Comparison of ENCODE assay signal across 1 cellular context in the genomic region with DNA sequence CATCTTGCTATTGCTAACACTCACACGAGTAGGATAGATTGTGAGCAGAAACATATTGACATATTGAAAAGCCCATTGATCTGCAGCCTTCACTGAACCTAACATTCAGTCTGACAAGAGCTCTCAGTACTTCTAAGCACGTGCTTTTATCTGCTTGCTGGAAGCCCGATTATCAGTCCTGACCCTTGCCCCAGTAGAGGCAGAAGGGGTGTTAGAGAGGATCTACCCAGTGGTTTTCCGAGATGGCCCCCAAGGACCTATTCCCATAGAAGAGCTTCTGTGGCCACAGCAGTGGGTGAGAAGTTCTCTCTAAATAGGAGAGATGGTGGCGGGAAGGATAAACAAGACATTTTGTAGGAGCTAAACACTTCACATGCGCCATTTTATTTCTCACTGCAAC.
TF ChIP-seq lines count a peak whose summit lies in the region.

No MANE protein-coding gene starts in this region.

TF ChIP-seq in K562, 482 proteins besides CTCF, POLR2A, EP300 and RAD21 (continued from another document):
- TF ChIP-seq, protein P1, sequence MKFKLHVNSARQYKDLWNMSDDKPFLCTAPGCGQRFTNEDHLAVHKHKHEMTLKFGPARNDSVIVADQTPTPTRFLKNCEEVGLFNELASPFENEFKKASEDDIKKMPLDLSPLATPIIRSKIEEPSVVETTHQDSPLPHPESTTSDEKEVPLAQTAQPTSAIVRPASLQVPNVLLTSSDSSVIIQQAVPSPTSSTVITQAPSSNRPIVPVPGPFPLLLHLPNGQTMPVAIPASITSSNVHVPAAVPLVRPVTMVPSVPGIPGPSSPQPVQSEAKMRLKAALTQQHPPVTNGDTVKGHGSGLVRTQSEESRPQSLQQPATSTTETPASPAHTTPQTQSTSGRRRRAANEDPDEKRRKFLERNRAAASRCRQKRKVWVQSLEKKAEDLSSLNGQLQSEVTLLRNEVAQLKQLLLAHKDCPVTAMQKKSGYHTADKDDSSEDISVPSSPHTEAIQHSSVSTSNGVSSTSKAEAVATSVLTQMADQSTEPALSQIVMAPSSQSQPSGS (CRISPR knock-in tag; IDR thresholded peaks at IDR 0.05) = no peak
- TF ChIP-seq ZNF311 (CRISPR knock-in tag; IDR thresholded peaks at IDR 0.05) (no peak), RBM39 (optimal IDR thresholded peaks at IDR 0.05; ENCODE audit: low read depth, low read length) (no peak), KLF6 (CRISPR knock-in tag; IDR thresholded peaks at IDR 0.05; ENCODE audit: borderline replicate concordance) (peak; percentile 64; the same call in 1 of the 2 replicates), ZNF766 (CRISPR knock-in tag; conservative IDR thresholded peaks at IDR 0.05) (0 out of 2 replicates have a peak, but pooled peaks have one; percentile 23), ZNF24 (IDR thresholded peaks at IDR 0.05) (no peak), YBX1 (IDR thresholded peaks at IDR 0.05) (no peak), GABPB1 (CRISPR knock-in tag; IDR thresholded peaks at IDR 0.05) (no peak), ZNF507 (tag; conservative IDR thresholded peaks at IDR 0.05) (no peak), ERF (CRISPR knock-in tag; IDR thresholded peaks at IDR 0.05) (0 out of 2 replicates have a peak, but pooled peaks have one; percentile 18), MTA2 (IDR thresholded peaks at IDR 0.05; ENCODE audit: low read depth) (no peak), YY1 (IDR thresholded peaks at IDR 0.05; ENCODE audit: borderline replicate concordance in 1 of 3, control insufficient read depth in 1 of 3, extremely low read depth in 1 of 3, insufficient read depth in 3 of 3, insufficient read length in 1 of 3, insufficient replicate concordance in 2 of 3, low read depth in 1 of 3, low read length in 2 of 3) (no peak), CXXC5 (CRISPR knock-in tag; IDR thresholded peaks at IDR 0.05) (peak; percentile 19; the same call in 1 of the 2 replicates), ZNF699 (CRISPR knock-in tag; IDR thresholded peaks at IDR 0.05; ENCODE audit: insufficient replicate concordance) (no peak), HNRNPL (IDR thresholded peaks at IDR 0.05; ENCODE audit: low read depth, low read length) (no peak), DIDO1 (tag; IDR thresholded peaks at IDR 0.05; ENCODE audit: low read depth) (peak; percentile 46; the same call in 1 of the 2 replicates), SMAD4 (CRISPR knock-in tag; conservative IDR thresholded peaks at IDR 0.05) (peak; percentile 63), HDAC3 (IDR thresholded peaks at IDR 0.05; ENCODE audit: borderline replicate concordance, partially characterized antibody) (no peak), GTF2A2 (tag; IDR thresholded peaks at IDR 0.05) (no peak), TCF7L2 (IDR thresholded peaks at IDR 0.05; ENCODE audit: low read depth, low read length) (no peak)
- TF ChIP-seq, protein P2, sequence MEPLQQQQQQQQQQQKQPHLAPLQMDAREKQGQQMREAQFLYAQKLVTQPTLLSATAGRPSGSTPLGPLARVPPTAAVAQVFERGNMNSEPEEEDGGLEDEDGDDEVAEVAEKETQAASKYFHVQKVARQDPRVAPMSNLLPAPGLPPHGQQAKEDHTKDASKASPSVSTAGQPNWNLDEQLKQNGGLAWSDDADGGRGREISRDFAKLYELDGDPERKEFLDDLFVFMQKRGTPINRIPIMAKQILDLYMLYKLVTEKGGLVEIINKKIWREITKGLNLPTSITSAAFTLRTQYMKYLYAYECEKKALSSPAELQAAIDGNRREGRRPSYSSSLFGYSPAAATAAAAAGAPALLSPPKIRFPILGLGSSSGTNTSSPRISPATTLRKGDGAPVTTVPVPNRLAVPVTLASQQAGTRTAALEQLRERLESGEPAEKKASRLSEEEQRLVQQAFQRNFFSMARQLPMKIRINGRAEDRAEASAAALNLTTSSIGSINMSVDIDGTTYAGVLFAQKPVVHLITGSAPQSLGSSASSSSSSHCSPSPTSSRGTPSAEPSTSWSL (CRISPR knock-in tag; IDR thresholded peaks at IDR 0.05; ENCODE audit: borderline replicate concordance) = peak; percentile 32; the same call in 1 of the 2 replicates
- TF ChIP-seq, protein P3, sequence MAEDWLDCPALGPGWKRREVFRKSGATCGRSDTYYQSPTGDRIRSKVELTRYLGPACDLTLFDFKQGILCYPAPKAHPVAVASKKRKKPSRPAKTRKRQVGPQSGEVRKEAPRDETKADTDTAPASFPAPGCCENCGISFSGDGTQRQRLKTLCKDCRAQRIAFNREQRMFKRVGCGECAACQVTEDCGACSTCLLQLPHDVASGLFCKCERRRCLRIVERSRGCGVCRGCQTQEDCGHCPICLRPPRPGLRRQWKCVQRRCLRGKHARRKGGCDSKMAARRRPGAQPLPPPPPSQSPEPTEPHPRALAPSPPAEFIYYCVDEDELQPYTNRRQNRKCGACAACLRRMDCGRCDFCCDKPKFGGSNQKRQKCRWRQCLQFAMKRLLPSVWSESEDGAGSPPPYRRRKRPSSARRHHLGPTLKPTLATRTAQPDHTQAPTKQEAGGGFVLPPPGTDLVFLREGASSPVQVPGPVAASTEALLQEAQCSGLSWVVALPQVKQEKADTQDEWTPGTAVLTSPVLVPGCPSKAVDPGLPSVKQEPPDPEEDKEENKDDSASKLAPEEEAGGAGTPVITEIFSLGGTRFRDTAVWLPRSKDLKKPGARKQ (CRISPR knock-in tag; IDR thresholded peaks at IDR 0.05) = no peak
- TF ChIP-seq, protein P4, sequence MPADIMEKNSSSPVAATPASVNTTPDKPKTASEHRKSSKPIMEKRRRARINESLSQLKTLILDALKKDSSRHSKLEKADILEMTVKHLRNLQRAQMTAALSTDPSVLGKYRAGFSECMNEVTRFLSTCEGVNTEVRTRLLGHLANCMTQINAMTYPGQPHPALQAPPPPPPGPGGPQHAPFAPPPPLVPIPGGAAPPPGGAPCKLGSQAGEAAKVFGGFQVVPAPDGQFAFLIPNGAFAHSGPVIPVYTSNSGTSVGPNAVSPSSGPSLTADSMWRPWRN (IDR thresholded peaks at IDR 0.05; ENCODE audit: low read depth) = no peak
- TF ChIP-seq, protein P5, sequence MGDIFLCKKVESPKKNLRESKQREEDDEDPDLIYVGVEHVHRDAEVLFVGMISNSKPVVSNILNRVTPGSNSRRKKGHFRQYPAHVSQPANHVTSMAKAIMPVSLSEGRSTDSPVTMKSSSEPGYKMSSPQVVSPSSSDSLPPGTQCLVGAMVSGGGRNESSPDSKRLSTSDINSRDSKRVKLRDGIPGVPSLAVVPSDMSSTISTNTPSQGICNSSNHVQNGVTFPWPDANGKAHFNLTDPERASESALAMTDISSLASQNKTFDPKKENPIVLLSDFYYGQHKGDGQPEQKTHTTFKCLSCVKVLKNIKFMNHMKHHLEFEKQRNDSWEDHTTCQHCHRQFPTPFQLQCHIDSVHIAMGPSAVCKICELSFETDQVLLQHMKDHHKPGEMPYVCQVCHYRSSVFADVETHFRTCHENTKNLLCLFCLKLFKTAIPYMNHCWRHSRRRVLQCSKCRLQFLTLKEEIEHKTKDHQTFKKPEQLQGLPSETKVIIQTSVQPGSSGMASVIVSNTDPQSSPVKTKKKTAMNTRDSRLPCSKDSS (IDR thresholded peaks at IDR 0.05; ENCODE audit: low read depth, partially characterized antibody) = no peak
- TF ChIP-seq, protein P6, sequence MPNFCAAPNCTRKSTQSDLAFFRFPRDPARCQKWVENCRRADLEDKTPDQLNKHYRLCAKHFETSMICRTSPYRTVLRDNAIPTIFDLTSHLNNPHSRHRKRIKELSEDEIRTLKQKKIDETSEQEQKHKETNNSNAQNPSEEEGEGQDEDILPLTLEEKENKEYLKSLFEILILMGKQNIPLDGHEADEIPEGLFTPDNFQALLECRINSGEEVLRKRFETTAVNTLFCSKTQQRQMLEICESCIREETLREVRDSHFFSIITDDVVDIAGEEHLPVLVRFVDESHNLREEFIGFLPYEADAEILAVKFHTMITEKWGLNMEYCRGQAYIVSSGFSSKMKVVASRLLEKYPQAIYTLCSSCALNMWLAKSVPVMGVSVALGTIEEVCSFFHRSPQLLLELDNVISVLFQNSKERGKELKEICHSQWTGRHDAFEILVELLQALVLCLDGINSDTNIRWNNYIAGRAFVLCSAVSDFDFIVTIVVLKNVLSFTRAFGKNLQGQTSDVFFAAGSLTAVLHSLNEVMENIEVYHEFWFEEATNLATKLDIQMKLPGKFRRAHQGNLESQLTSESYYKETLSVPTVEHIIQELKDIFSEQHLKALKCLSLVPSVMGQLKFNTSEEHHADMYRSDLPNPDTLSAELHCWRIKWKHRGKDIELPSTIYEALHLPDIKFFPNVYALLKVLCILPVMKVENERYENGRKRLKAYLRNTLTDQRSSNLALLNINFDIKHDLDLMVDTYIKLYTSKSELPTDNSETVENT (CRISPR knock-in tag; IDR thresholded peaks at IDR 0.05) = no peak
- TF ChIP-seq, protein P7, sequence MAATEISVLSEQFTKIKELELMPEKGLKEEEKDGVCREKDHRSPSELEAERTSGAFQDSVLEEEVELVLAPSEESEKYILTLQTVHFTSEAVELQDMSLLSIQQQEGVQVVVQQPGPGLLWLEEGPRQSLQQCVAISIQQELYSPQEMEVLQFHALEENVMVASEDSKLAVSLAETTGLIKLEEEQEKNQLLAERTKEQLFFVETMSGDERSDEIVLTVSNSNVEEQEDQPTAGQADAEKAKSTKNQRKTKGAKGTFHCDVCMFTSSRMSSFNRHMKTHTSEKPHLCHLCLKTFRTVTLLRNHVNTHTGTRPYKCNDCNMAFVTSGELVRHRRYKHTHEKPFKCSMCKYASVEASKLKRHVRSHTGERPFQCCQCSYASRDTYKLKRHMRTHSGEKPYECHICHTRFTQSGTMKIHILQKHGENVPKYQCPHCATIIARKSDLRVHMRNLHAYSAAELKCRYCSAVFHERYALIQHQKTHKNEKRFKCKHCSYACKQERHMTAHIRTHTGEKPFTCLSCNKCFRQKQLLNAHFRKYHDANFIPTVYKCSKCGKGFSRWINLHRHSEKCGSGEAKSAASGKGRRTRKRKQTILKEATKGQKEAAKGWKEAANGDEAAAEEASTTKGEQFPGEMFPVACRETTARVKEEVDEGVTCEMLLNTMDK (IDR thresholded peaks at IDR 0.05; ENCODE audit: borderline replicate concordance, insufficient read depth, low read depth, low read length, poor library complexity, severe bottlenecking) = no peak
- TF ChIP-seq, protein P8, sequence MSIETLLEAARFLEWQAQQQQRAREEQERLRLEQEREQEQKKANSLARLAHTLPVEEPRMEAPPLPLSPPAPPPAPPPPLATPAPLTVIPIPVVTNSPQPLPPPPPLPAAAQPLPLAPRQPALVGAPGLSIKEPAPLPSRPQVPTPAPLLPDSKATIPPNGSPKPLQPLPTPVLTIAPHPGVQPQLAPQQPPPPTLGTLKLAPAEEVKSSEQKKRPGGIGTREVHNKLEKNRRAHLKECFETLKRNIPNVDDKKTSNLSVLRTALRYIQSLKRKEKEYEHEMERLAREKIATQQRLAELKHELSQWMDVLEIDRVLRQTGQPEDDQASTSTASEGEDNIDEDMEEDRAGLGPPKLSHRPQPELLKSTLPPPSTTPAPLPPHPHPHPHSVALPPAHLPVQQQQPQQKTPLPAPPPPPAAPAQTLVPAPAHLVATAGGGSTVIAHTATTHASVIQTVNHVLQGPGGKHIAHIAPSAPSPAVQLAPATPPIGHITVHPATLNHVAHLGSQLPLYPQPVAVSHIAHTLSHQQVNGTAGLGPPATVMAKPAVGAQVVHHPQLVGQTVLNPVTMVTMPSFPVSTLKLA (conservative IDR thresholded peaks at IDR 0.05) = 0 out of 4 replicates have a peak, but pooled peaks of 1 of the 2 experiments have one; percentile 23
